ENCODE assay signal across 1 cellular context in the genomic region with DNA sequence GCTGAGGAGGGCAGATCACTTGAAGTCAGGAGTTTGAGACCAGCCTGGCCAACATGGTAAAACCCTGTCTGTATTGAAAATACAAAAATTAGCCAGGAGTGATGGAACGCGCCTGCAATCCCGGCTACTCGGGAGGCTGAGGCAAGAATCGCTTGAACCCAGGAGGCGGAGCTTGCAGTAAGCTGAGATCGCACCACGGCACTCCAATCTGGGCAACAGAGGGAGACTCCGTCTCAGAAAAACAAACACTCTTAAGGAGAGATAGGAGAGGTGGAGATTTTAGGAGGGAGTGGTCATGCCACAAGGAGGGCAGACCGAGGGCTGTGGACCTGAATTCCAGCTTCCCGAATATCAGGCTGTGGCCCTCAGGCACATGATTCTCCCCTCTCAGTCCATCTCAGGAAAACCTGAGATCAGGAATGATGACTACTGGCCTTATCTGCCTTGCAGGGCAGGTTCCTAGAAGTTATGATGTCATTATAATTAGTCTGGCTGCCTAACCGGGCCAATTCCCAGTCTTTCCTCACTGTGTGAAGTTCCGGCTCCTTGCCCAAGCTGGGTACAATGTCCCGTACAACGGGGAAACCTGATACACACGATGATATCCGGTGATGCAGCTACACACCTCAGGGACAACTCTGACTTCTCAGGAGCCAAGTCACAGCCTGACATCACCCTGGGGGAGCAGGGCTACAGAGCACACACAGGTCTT.
TF ChIP-seq lines count a peak whose summit lies in the region.

No MANE protein-coding gene starts in this region.

TF ChIP-seq in HEK293, 187 proteins besides CTCF, POLR2A, EP300 and RAD21 (continued from another document):
- TF ChIP-seq, protein P1, sequence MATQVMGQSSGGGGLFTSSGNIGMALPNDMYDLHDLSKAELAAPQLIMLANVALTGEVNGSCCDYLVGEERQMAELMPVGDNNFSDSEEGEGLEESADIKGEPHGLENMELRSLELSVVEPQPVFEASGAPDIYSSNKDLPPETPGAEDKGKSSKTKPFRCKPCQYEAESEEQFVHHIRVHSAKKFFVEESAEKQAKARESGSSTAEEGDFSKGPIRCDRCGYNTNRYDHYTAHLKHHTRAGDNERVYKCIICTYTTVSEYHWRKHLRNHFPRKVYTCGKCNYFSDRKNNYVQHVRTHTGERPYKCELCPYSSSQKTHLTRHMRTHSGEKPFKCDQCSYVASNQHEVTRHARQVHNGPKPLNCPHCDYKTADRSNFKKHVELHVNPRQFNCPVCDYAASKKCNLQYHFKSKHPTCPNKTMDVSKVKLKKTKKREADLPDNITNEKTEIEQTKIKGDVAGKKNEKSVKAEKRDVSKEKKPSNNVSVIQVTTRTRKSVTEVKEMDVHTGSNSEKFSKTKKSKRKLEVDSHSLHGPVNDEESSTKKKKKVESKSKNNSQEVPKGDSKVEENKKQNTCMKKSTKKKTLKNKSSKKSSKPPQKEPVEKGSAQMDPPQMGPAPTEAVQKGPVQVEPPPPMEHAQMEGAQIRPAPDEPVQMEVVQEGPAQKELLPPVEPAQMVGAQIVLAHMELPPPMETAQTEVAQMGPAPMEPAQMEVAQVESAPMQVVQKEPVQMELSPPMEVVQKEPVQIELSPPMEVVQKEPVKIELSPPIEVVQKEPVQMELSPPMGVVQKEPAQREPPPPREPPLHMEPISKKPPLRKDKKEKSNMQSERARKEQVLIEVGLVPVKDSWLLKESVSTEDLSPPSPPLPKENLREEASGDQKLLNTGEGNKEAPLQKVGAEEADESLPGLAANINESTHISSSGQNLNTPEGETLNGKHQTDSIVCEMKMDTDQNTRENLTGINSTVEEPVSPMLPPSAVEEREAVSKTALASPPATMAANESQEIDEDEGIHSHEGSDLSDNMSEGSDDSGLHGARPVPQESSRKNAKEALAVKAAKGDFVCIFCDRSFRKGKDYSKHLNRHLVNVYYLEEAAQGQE (tag by site-specific recombination; IDR thresholded peaks at IDR 0.05) = no peak
- TF ChIP-seq KLF9 (tag by site-specific recombination; IDR thresholded peaks at IDR 0.05; ENCODE audit: low read depth) (no peak), ZNF585B (tag by site-specific recombination; IDR thresholded peaks at IDR 0.05) (no peak), ZNF16 (tag by site-specific recombination; IDR thresholded peaks at IDR 0.05; ENCODE audit: low read depth) (no peak), ZBTB1 (tag by site-specific recombination; IDR thresholded peaks at IDR 0.05) (no peak), ZFP41 (tag by site-specific recombination; IDR thresholded peaks at IDR 0.05; ENCODE audit: borderline replicate concordance) (no peak), ZNF362 (tag by site-specific recombination; IDR thresholded peaks at IDR 0.05) (no peak)
